Comparison of ENCODE assay signal across 13 cellular contexts in the genomic region with DNA sequence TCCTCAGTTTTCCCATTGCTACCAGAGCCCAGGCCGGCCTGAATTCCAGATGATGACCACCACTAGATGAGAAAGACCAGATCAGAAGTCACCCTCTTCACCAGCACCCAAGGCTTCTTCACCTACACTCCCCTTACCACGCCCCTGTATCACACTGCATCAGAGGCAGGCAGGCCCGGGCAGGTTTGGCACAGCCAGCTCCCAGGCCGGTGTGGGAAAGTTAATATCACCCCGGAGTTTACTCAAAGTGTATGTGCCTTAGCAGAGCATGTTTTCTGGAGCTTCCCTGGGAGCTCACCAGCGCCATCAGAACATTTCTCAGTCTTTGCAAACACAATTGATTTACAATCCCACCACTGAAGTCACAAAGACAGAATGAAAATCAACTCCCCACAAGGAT. TPM values are rescaled to one million over a fixed set of nuclear protein-coding genes. Genes with fewer than 3 reads are reported as not detected.
A peak's percentile ranks its signal among the peaks of the same experiment; 100 is the strongest.
DNase-seq lines count a peak whose midpoint lies in the region; ATAC-seq and TF ChIP-seq lines count a peak whose summit lies in the region.
"Had no signal": no experiment of that assay in that cellular context is flagged by ENCODE, and none has a peak within 500 bp of the region (broad histone marks: within the 10 kb centered on the region; RNA-seq: fewer than 3 reads in every experiment).

No MANE protein-coding gene starts in this region.

- peak; percentile 28 for ATAC-seq in left colon
- ATAC-seq: left cardiac atrium had no signal

- intact Hi-C loops in left colon (cut with DNase I, micrococcal nuclease): no loop called here

- POLR2A ChIA-PET in HEK293T (lab: Yijun Ruan, JAX): no interaction called here

- CTCF ChIA-PET in HEK293T (lab: Yijun Ruan, JAX): interaction anchor here (1.1 to 3.9 kb wide), 4 partner anchors 19 to 145 kb away, joined by 3 to 21 read pairs (median 5); no protein-coding TSS in a partner anchor

- peak; percentile 78 for DNase-seq in DMS 273 (lab: John Stamatoyannopoulos, UW; ENCODE audit: unreplicated experiment)
- DNase-seq in HPDE6-E6E7 (ENCODE audit: extremely low spot score): peak; percentile 67
- DNase-seq in NCI-H526 (lab: John Stamatoyannopoulos, UW): peak; percentile 96 to 98
- DNase-seq in left colon: no peak
- DNase-seq in NCI-H2227 (lab: John Stamatoyannopoulos, UW; ENCODE audit: unreplicated experiment): no peak
- no peak for DNase-seq in KG1 (lab: John Stamatoyannopoulos, UW)
- DNase-seq in HEK293T (ENCODE audit: extremely low spot score): no peak
- DNase-seq: activated effector memory CD4-positive, alpha-beta T cell treated with Interleukin-2 at 50 U/mL for 16 hours; anterior cingulate cortex; EL; hypothalamus; left cardiac atrium had no signal

TF ChIP-seq in HEK293T, 16 proteins besides CTCF, POLR2A, EP300 and RAD21:
- TF ChIP-seq ELF4 (IDR thresholded peaks at IDR 0.05) (no peak), ARNT (IDR thresholded peaks at IDR 0.05) (no peak)

RNA-seq across cellular contexts. Expression of gene POU2AF1, which starts 47.5 kb away (rescaled TPM):
- 10 to 100 TPM in 1 of 2 donors, 1 to 10 TPM in 1; 3.8 to 10.2 TPM for total RNA-seq in left colon
- total RNA-seq: H1 had no signal

Comparison
In these comparisons a context has a peak if more than half of its experiments do, and no peak if none do; other contexts are left out.
1. DNase-seq: peak in DMS 273 (single experiment), HPDE6-E6E7 (single experiment) and NCI-H526 (2 of 2); none in left colon (0 of 2), NCI-H2227 (single experiment), KG1 (single experiment) and HEK293T (single experiment).